In the genomic region with DNA sequence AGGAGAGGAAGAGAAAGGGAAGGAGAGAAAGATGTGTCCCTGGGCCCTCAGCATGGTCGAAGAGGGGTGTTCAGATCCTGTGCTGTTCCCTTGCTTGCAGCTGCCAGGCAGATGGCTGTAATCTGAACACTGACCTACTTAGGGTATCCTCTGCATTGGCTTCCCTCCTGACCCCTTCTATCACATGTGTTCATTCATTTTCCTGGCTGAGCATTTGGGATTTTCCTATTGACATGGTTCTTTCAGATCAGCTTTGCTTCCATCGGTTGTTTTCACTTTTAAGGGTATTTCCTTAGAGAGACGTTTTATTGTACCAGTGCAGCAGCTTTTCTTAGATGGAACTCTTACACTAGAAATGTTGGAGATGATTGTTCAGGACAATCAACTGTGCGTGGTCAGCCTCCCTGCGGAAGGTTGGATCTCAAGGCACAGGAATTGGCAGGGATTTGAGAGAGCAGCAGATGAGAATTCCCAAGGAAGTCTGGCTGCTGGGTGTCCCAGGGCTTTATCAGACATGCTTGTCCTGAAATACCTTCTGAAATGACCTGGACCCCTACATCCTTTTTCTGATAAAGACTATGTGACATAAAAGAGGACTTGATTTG, we compare ENCODE assay signal across 23 cellular contexts. TPM values are rescaled to one million over a fixed set of nuclear protein-coding genes. Genes with fewer than 3 reads are reported as not detected.
DNase-seq lines count a peak whose midpoint lies in the region; ATAC-seq and TF ChIP-seq lines count a peak whose summit lies in the region.
"Had no signal": no experiment of that assay in that cellular context is flagged by ENCODE, and none has a peak within 500 bp of the region (broad histone marks: within the 10 kb centered on the region; RNA-seq: fewer than 3 reads in every experiment).

No MANE protein-coding gene starts in this region.

- H3K27me3 Mint-ChIP-seq in activated T-helper 2 cell treated with anti-CD3 and anti-CD28 coated beads, Interferon-gamma antibody, Interleukin-2, Interleukin-4, amounts not matched to agents 10 μg/mL and 5 μg/mL and 100 μg/mL, durations not matched to agents 14 hours and 24 hours and 36 hours (ENCODE audit: low read depth), result no peaks in the 10 kb centered on the region
- H3K27me3 Mint-ChIP-seq: activated CD4-positive, alpha-beta T cell treated with anti-CD3 and anti-CD28 coated beads, Interleukin-2, amount 10 ng/mL, durations not matched to agents 7 days and 5 days; stimulated activated naive CD8-positive, alpha-beta T cell treated with anti-CD3 and anti-CD28 coated beads, Interleukin-15, Interleukin-2, amounts not matched to agents 100 ng/mL and 50 ng/mL, for 24 hours had no signal

- H3K27ac ChIP-seq in colonic mucosa (peak overlapping the region; percentile 66), muscle layer of duodenum (ENCODE audit: low read length) (peak overlapping the region; percentile 10)
- H3K27ac ChIP-seq: C4-2B, HL-60, parathyroid adenoma, uterus had no signal

- peak overlapping the region in 1 of 2 donors; percentile 16 for H3K9ac ChIP-seq in colonic mucosa (ENCODE audit: low read depth in 2 of 2, low read length in 2 of 2)
- H3K9ac ChIP-seq: parathyroid adenoma had no signal

- H3K36me3 ChIP-seq in colonic mucosa (no peaks in the 10 kb centered on the region), muscle layer of duodenum (ENCODE audit: control insufficient read depth in 1 of 2, insufficient read depth in 2 of 2, low read length in 2 of 2) (no peaks in the 10 kb centered on the region)
- H3K36me3 ChIP-seq: uterus had no signal

- DNase-seq in Right ventricle myocardium inferior (ENCODE audit: missing footprints), result no peak
- no peak for DNase-seq in Right ventricle myocardium superior
- DNase-seq in colonic mucosa, result peak; percentile 26
- no peak for DNase-seq in cortex of kidney (lab: John Stamatoyannopoulos, UW)
- DNase-seq in activated T-helper 2 cell treated with anti-CD3 and anti-CD28 coated beads, Interferon-gamma antibody, Interleukin-2, Interleukin-4, amounts not matched to agents 10 μg/mL and 5 μg/mL and 100 μg/mL, durations not matched to agents 14 hours and 24 hours and 36 hours (ENCODE audit: low spot score), result no peak
- DNase-seq: activated CD4-positive, alpha-beta T cell treated with anti-CD3 and anti-CD28 coated beads, Interleukin-2, amount 10 ng/mL, durations not matched to agents 7 days and 5 days; MM.1S; NCI-H1694; NCI-H226; stimulated activated CD4-positive, alpha-beta T cell treated with anti-CD3 and anti-CD28 coated beads, Interleukin-1b, Interleukin-23, amount 100 ng/mL, for 48 hours; uterus had no signal

- H3K4me1 Mint-ChIP-seq in activated T-helper 2 cell treated with anti-CD3 and anti-CD28 coated beads, Interferon-gamma antibody, Interleukin-2, Interleukin-4, amounts not matched to agents 10 μg/mL and 5 μg/mL and 100 μg/mL, durations not matched to agents 14 hours and 24 hours and 36 hours (ENCODE audit: low read depth), result peaks cover 1% of the 10 kb centered on the region
- H3K4me1 Mint-ChIP-seq: IgD-negative memory B cell had no signal

- intact Hi-C loops in Right ventricle myocardium inferior (cut with DNase I), result no loop called here
- intact Hi-C loops in Right ventricle myocardium superior (cut with DNase I), result no loop called here
- intact Hi-C loops in colonic mucosa (cut with DNase I), result no loop called here
- intact Hi-C loops in activated T-helper 2 cell treated with anti-CD3 and anti-CD28 coated beads, Interferon-gamma antibody, Interleukin-2, Interleukin-4, amounts not matched to agents 10 μg/mL and 5 μg/mL and 100 μg/mL, durations not matched to agents 14 hours and 24 hours and 36 hours (cut with micrococcal nuclease), result no loop called here

- no peak overlapping the region for H3K27ac Mint-ChIP-seq in activated T-helper 2 cell treated with anti-CD3 and anti-CD28 coated beads, Interferon-gamma antibody, Interleukin-2, Interleukin-4, amounts not matched to agents 10 μg/mL and 5 μg/mL and 100 μg/mL, durations not matched to agents 14 hours and 24 hours and 36 hours
- H3K27ac Mint-ChIP-seq: activated CD4-positive, alpha-beta T cell treated with anti-CD3 and anti-CD28 coated beads, Interleukin-2, amount 10 ng/mL, durations not matched to agents 7 days and 5 days; IgD-negative memory B cell; stimulated activated naive CD8-positive, alpha-beta T cell treated with anti-CD3 and anti-CD28 coated beads, Interleukin-15, Interleukin-2, amounts not matched to agents 100 ng/mL and 50 ng/mL, for 24 hours had no signal

- H3K4me3 Mint-ChIP-seq in activated T-helper 2 cell treated with anti-CD3 and anti-CD28 coated beads, Interferon-gamma antibody, Interleukin-2, Interleukin-4, amounts not matched to agents 10 μg/mL and 5 μg/mL and 100 μg/mL, durations not matched to agents 14 hours and 24 hours and 36 hours (ENCODE audit: low read depth), result no peak overlapping the region
- H3K4me3 Mint-ChIP-seq: activated CD4-positive, alpha-beta T cell treated with anti-CD3 and anti-CD28 coated beads, Interleukin-2, amount 10 ng/mL, durations not matched to agents 7 days and 5 days; IgD-negative memory B cell; stimulated activated naive CD8-positive, alpha-beta T cell treated with anti-CD3 and anti-CD28 coated beads, Interleukin-15, Interleukin-2, amounts not matched to agents 100 ng/mL and 50 ng/mL, for 24 hours had no signal

- ATAC-seq in Right ventricle myocardium inferior (peak; percentile 59), Right ventricle myocardium superior (ENCODE audit: poor library complexity) (no peak), GM18520 (IDR thresholded peaks at IDR 0.05; ENCODE audit: unreplicated experiment) (no peak), GM18498 (IDR thresholded peaks at IDR 0.05; ENCODE audit: unreplicated experiment) (no peak)
- ATAC-seq: HCT116, left lobe of liver had no signal

- no peak for TF ChIP-seq CTCF in colonic mucosa (IDR thresholded peaks at IDR 0.05)

- H3K27me3 ChIP-seq in colonic mucosa (no peaks in the 10 kb centered on the region), muscle layer of duodenum (ENCODE audit: low read depth, low read length) (no peaks in the 10 kb centered on the region)
- H3K27me3 ChIP-seq: uterus had no signal

- H3K36me3 Mint-ChIP-seq in activated T-helper 2 cell treated with anti-CD3 and anti-CD28 coated beads, Interferon-gamma antibody, Interleukin-2, Interleukin-4, amounts not matched to agents 10 μg/mL and 5 μg/mL and 100 μg/mL, durations not matched to agents 14 hours and 24 hours and 36 hours (ENCODE audit: low read depth), result no peaks in the 10 kb centered on the region
- H3K36me3 Mint-ChIP-seq: IgD-negative memory B cell had no signal

- H3K9me3 ChIP-seq in colonic mucosa (no peaks in the 10 kb centered on the region), muscle layer of duodenum (ENCODE audit: control insufficient read depth in 1 of 2, low read length in 2 of 2) (no peaks in the 10 kb centered on the region)
- H3K9me3 ChIP-seq: uterus had no signal

- no peak overlapping the region for H3K4me3 ChIP-seq in colonic mucosa
- no peak overlapping the region for H3K4me3 ChIP-seq in muscle layer of duodenum (ENCODE audit: low read depth in 1 of 2, low read length in 2 of 2)
- H3K4me3 ChIP-seq: uterus had no signal

- H3K9me3 Mint-ChIP-seq in activated T-helper 2 cell treated with anti-CD3 and anti-CD28 coated beads, Interferon-gamma antibody, Interleukin-2, Interleukin-4, amounts not matched to agents 10 μg/mL and 5 μg/mL and 100 μg/mL, durations not matched to agents 14 hours and 24 hours and 36 hours, result no peaks in the 10 kb centered on the region
- H3K9me3 Mint-ChIP-seq: activated CD4-positive, alpha-beta T cell treated with anti-CD3 and anti-CD28 coated beads, Interleukin-2, amount 10 ng/mL, durations not matched to agents 7 days and 5 days; IgD-negative memory B cell; stimulated activated naive CD8-positive, alpha-beta T cell treated with anti-CD3 and anti-CD28 coated beads, Interleukin-15, Interleukin-2, amounts not matched to agents 100 ng/mL and 50 ng/mL, for 24 hours had no signal

- no peaks in the 10 kb centered on the region for H3K4me1 ChIP-seq in colonic mucosa
- H3K4me1 ChIP-seq in muscle layer of duodenum (ENCODE audit: control insufficient read depth in 1 of 2, insufficient read depth in 2 of 2, low read length in 2 of 2), result peaks cover 0 to 21% of the 10 kb centered on the region in 2 donors
- H3K4me1 ChIP-seq: parathyroid adenoma, uterus had no signal

RNA-seq across cellular contexts. Expression of gene ACTBL2, which starts 26.0 kb away (rescaled TPM):
- total RNA-seq in Right ventricle myocardium inferior (not detected), Right ventricle myocardium superior (not detected), colonic mucosa (not detected)
- not detected in 2 replicates for total RNA-seq in activated T-helper 2 cell treated with anti-CD3 and anti-CD28 coated beads, Interferon-gamma antibody, Interleukin-2, Interleukin-4, amounts not matched to agents 10 μg/mL and 5 μg/mL and 100 μg/mL, durations not matched to agents 14 hours and 24 hours and 36 hours
- total RNA-seq: A673; activated CD4-positive, alpha-beta T cell treated with anti-CD3 and anti-CD28 coated beads, Interleukin-2, amount 10 ng/mL, durations not matched to agents 7 days and 5 days; left lobe of liver; T-helper 1 cell treated with Interleukin-12 subunit alpha and Interleukin-12 subunit beta and Interleukin-4 antibody, amounts not matched to agents 30 ng/mL and 1 ng/mL, for 36 hours; uterus had no signal
